In the genomic region with DNA sequence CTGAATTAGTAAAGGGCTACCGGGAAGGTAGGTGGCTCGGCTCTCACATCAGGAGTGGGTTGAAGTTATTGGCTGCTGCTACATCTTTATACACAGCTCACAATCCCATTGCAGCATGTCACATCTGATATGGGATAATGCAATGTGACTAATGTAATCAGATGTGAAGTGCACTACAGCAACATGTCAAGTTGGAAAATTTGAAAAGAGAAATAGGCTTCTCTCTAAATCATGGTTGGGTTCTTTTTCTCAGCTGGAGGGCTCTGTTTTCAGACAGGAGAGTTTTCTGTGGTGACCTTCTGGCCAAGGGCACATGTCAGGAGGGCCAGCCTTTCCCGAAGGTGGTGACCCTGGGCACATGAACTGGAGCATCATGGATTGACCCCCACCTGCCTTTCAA, we compare ENCODE assay signal across 21 cellular contexts.
"Had no signal": no experiment of that assay in that cellular context is flagged by ENCODE, and none has a peak within 500 bp of the region (broad histone marks: within the 10 kb centered on the region; RNA-seq: fewer than 3 reads in every experiment).

No MANE protein-coding gene starts in this region.

- ATAC-seq: effector memory CD8-positive, alpha-beta T cell; esophagus mucosa; gastrocnemius medialis; heart right ventricle; left cardiac atrium; left lung; left ventricle myocardium superior; lower lobe of right lung; mucosa of descending colon had no signal

- H3K36me3 ChIP-seq: colonic mucosa, gastrocnemius medialis, heart right ventricle, left lung, lower lobe of right lung had no signal

- H3K4me1 ChIP-seq: colonic mucosa, gastrocnemius medialis, heart right ventricle, left lung, lower lobe of right lung had no signal

- H3K4me3 ChIP-seq: colonic mucosa, gastrocnemius medialis, heart right ventricle, left lung, lower lobe of right lung, mucosa of descending colon had no signal

- H3K9me3 ChIP-seq: colonic mucosa, gastrocnemius medialis, heart right ventricle, left lung, lower lobe of right lung, mucosa of descending colon had no signal

- DNase-seq: cerebellar nuclear complex; colonic mucosa; cortex of kidney; effector CD8-positive, alpha-beta T cell; effector memory CD8-positive, alpha-beta T cell; endodermal cell; erythroblast; foreskin melanocyte; gastrocnemius medialis; glutamatergic neuron; head of caudate nucleus; heart right ventricle; hippocampal formation; left cardiac atrium; left lung; left ventricle myocardium superior; lower lobe of right lung; mesenchymal stem cell; mucosa of descending colon had no signal

- H3K27ac ChIP-seq: colonic mucosa, epithelial cell of prostate, gastrocnemius medialis, heart right ventricle, left lung, lower lobe of right lung had no signal

- H3K27me3 ChIP-seq: colonic mucosa, gastrocnemius medialis, heart right ventricle, left lung had no signal
